8 cellular contexts compared by ENCODE assay signal in genomic region chr4:23333946-23334878, GRCh38.
A peak's percentile ranks its signal among the peaks of the same experiment; 100 is the strongest.
DNase-seq lines count a peak whose midpoint lies in the region; ATAC-seq and TF ChIP-seq lines count a peak whose summit lies in the region.

No MANE protein-coding gene starts in this region.

- peak overlapping the region; percentile 76 for H3K27ac Mint-ChIP-seq in T-helper 17 cell

- H3K4me1 ChIP-seq in right atrium auricular region, result peaks cover 0 to 10% of the 10 kb centered on the region in 2 donors
- H3K4me1 ChIP-seq in suprapubic skin, result peaks cover 6% of the 10 kb centered on the region

- no peaks in the 10 kb centered on the region for H3K36me3 ChIP-seq in right atrium auricular region
- H3K36me3 ChIP-seq in suprapubic skin, result no peaks in the 10 kb centered on the region

- intact Hi-C loops in Right ventricle myocardium inferior (cut with DNase I), result no loop called here
- intact Hi-C loops in sciatic nerve (cut with DNase I), result no loop called here

- peak; percentile 80 for ATAC-seq in Right ventricle myocardium inferior
- peak; percentile 84 for ATAC-seq in HG02763 (IDR thresholded peaks at IDR 0.05; ENCODE audit: unreplicated experiment)
- ATAC-seq in T-helper 17 cell, result peak; percentile 86
- ATAC-seq in sciatic nerve, result peak; percentile 36

- TF ChIP-seq EP300 in suprapubic skin (IDR thresholded peaks at IDR 0.05), result no peak

- peak overlapping the region; percentile 46 for H3K4me3 Mint-ChIP-seq in T-helper 17 cell

- H3K27me3 Mint-ChIP-seq in T-helper 17 cell, result no peaks in the 10 kb centered on the region

- peaks cover 8% of the 10 kb centered on the region for H3K4me1 Mint-ChIP-seq in T-helper 17 cell

- no peak for TF ChIP-seq POLR2A in suprapubic skin (IDR thresholded peaks at IDR 0.05)

- H3K9me3 ChIP-seq in right atrium auricular region, result no peaks in the 10 kb centered on the region
- no peaks in the 10 kb centered on the region for H3K9me3 ChIP-seq in T-helper 17 cell (ENCODE audit: control insufficient read depth, low read length, poor library complexity, severe bottlenecking)
- no peaks in the 10 kb centered on the region for H3K9me3 ChIP-seq in suprapubic skin

- no peak overlapping the region for H3K4me3 ChIP-seq in right atrium auricular region
- no peak overlapping the region for H3K4me3 ChIP-seq in suprapubic skin

- DNase-seq in Right ventricle myocardium inferior (ENCODE audit: missing footprints) (no peak), right atrium auricular region (ENCODE audit: low spot score) (no peak), NAMALWA (ENCODE audit: low spot score) (peak; percentile 5), T-helper 17 cell (no peak), fibroblast of peridontal ligament (ENCODE audit: extremely low read depth) (peak; percentile 1), sciatic nerve (ENCODE audit: low spot score) (no peak), suprapubic skin (ENCODE audit: low spot score in 2 of 2) (no peak)

- H3K27ac ChIP-seq in right atrium auricular region, result peak overlapping the region in 1 of 2 donors; percentile 6
- no peak overlapping the region for H3K27ac ChIP-seq in suprapubic skin

- no peaks in the 10 kb centered on the region for H3K36me3 Mint-ChIP-seq in T-helper 17 cell (ENCODE audit: low read depth)

- 34% methylated on average over 5 of the region's 5 CpGs for WGBS in suprapubic skin

- H3K27me3 ChIP-seq in right atrium auricular region (no peaks in the 10 kb centered on the region), suprapubic skin (no peaks in the 10 kb centered on the region)

- TF ChIP-seq CTCF in right atrium auricular region (IDR thresholded peaks at IDR 0.05) (no peak), suprapubic skin (IDR thresholded peaks at IDR 0.05) (no peak)

Comparison
In these comparisons a context has a peak if more than half of its experiments do, and no peak if none do; other contexts are left out.
1. ATAC-seq: peak in every context shown above with its lines; median percentile 86 in T-helper 17 cell; 84 in HG02763; 80 in Right ventricle myocardium inferior; 36 in sciatic nerve.
2. DNase-seq: peak in NAMALWA (single experiment) and fibroblast of peridontal ligament (single experiment); none in Right ventricle myocardium inferior (single experiment), right atrium auricular region (single experiment), T-helper 17 cell (0 of 3), sciatic nerve (single experiment) and suprapubic skin (0 of 2).